In the genomic region with DNA sequence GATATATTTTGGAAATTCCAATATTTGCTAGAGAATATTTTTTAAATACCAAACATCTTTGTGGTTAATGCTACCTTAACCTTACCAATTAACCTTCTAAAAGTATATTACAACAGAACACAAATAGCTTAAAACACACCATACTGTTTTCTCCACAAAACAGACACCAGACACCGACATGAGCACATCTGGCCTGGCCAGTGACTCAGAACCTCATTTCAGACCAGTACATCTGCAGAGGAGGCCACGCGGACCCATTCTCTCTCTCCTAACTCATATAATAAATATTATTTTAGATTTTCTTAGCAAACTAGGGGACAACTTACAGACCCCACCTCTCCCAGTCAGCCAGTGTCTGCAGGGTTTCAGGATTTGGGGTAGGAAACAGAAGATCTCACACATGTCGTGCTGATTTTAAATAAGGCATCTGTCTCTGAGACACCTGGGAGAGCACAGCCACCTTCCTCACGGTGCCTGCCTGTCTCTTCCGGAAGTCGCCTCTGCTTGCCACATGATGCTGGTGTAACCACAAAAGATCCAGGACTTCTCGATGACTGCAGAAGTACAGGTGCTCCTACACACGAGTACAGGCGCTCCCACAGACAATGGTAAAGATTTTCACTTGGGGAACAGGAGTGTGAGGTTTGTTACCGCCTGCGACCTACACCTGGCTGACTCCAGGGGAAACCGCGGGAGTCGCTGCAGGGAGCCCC, we compare ENCODE assay signal across 9 cellular contexts. TPM values are rescaled to one million over a fixed set of nuclear protein-coding genes. Genes with fewer than 3 reads are reported as not detected.
A peak's percentile ranks its signal among the peaks of the same experiment; 100 is the strongest.
DNase-seq lines count a peak whose midpoint lies in the region; ATAC-seq and TF ChIP-seq lines count a peak whose summit lies in the region.
"Had no signal": no experiment of that assay in that cellular context is flagged by ENCODE, and none has a peak within 500 bp of the region (broad histone marks: within the 10 kb centered on the region; RNA-seq: fewer than 3 reads in every experiment).

No MANE protein-coding gene starts in this region.

- peak overlapping the region; percentile 65 for H3K9ac ChIP-seq in SU-DHL-6 (ENCODE audit: low read length)

- H3K27ac Mint-ChIP-seq in CD14-positive monocyte (peak overlapping the region in 6 of 7 donors; percentile 79 to 98 (median 84)), GM23338 (no peak overlapping the region)

- H4K20me1 ChIP-seq in SU-DHL-6 (ENCODE audit: low read depth, low read length) (no peaks in the 10 kb centered on the region), GM23338 (replicated peaks; ENCODE audit: insufficient read depth) (peaks cover 4% of the 10 kb centered on the region; the same call in 1 of the 2 replicates)

- peak overlapping the region; percentile 100 for H3K27ac ChIP-seq in SU-DHL-6 (ENCODE audit: low read depth, low read length)
- H3K27ac ChIP-seq in GM23338 (ENCODE audit: low read depth) = no peak overlapping the region
- H3K27ac ChIP-seq: WERI-Rb-1 had no signal

- H3K9me2 ChIP-seq in SU-DHL-6 (replicated peaks; ENCODE audit: insufficient read depth, low read length) = no peaks in the 10 kb centered on the region
- no peaks in the 10 kb centered on the region for H3K9me2 ChIP-seq in GM23338 (ENCODE audit: insufficient read depth)

- ATAC-seq in GM21515 (IDR thresholded peaks at IDR 0.05; ENCODE audit: unreplicated experiment) (peak; percentile 45), GM23338 (no peak)

- H3K36me3 ChIP-seq in SU-DHL-6 (ENCODE audit: low read length) (peaks cover 4% of the 10 kb centered on the region; the same call in 1 of the 2 replicates), GM23338 (ENCODE audit: insufficient read depth) (peaks cover 6% of the 10 kb centered on the region; the same call in 1 of the 2 replicates)

- no peak for TF ChIP-seq CTCF in CD14-positive monocyte (IDR thresholded peaks at IDR 0.05)
- no peak for TF ChIP-seq CTCF in SU-DHL-6 (IDR thresholded peaks at IDR 0.05; ENCODE audit: insufficient read depth, low read length, poor library complexity, severe bottlenecking)
- no peak for TF ChIP-seq CTCF in GM23338 (conservative IDR thresholded peaks at IDR 0.05; ENCODE audit: low read depth in 2 of 2)

- H3K4me1 Mint-ChIP-seq in CD14-positive monocyte (peaks cover 62% of the 10 kb centered on the region), GM23338 (peaks cover 7% of the 10 kb centered on the region; the same call in 2 of the 3 replicates)

- no peaks in the 10 kb centered on the region for H3K79me2 ChIP-seq in SU-DHL-6 (ENCODE audit: insufficient read depth, low read length)
- no peaks in the 10 kb centered on the region for H3K79me2 ChIP-seq in GM23338 (replicated peaks; ENCODE audit: insufficient read depth)

- H3K27me3 Mint-ChIP-seq in CD14-positive monocyte (ENCODE audit: low read depth in 3 of 3) = peaks cover 0 to 3% (median 2%) of the 10 kb centered on the region in 3 donors
- peaks cover 12% of the 10 kb centered on the region for H3K27me3 Mint-ChIP-seq in GM23338 (ENCODE audit: insufficient read depth, low read depth, poor library complexity)

- no peaks in the 10 kb centered on the region for H3K9me3 ChIP-seq in SU-DHL-6 (ENCODE audit: insufficient read depth, low read length)

- H3K36me3 Mint-ChIP-seq in CD14-positive monocyte = peaks cover 20 to 44% of the 10 kb centered on the region in 2 donors
- H3K36me3 Mint-ChIP-seq in GM23338 (ENCODE audit: low read depth) = peaks cover 21% of the 10 kb centered on the region

- no peaks in the 10 kb centered on the region for H3K27me3 ChIP-seq in SU-DHL-6 (ENCODE audit: low read length)
- H3K27me3 ChIP-seq in GM23338 (ENCODE audit: insufficient read depth) = no peaks in the 10 kb centered on the region

- H2AFZ ChIP-seq in SU-DHL-6 (ENCODE audit: low read depth, low read length, severe bottlenecking) (no peak overlapping the region), GM23338 (no peak overlapping the region)

- H3K4me3 ChIP-seq in SU-DHL-6 (ENCODE audit: insufficient read depth, low read length, poor library complexity, severe bottlenecking) (peak overlapping the region; percentile 45), GM23338 (no peak overlapping the region)

- H3F3A ChIP-seq in SU-DHL-6 (ENCODE audit: insufficient read depth) = peaks cover 53% of the 10 kb centered on the region
- H3F3A ChIP-seq in GM23338 (replicated peaks; ENCODE audit: low read depth) = peaks cover 18% of the 10 kb centered on the region

- H3K4me3 Mint-ChIP-seq in CD14-positive monocyte = peak overlapping the region in 1 of 2 donors; percentile 51
- no peak overlapping the region for H3K4me3 Mint-ChIP-seq in GM23338

- intact Hi-C loops in CD14-positive monocyte (cut with micrococcal nuclease) = no loop called here

- DNase-seq in CD14-positive monocyte (ENCODE audit: low spot score) (no peak), GM23338 (ENCODE audit: low spot score) (no peak), OCI-M2 (lab: John Stamatoyannopoulos, UW; ENCODE audit: unreplicated experiment) (no peak), NCI-H2081 treated with DMSO at 0.1 percent for 48 hours (lab: John Stamatoyannopoulos, UW) (no peak), NCI-H510A treated with DMSO at 0.1 percent for 48 hours (lab: John Stamatoyannopoulos, UW) (no peak)
- peak; percentile 37 for DNase-seq in effector CD4-positive, alpha-beta T cell
- DNase-seq: WERI-Rb-1 had no signal

- H3K9me3 Mint-ChIP-seq in CD14-positive monocyte = peaks cover 0 to 2% (median 0%) of the 10 kb centered on the region in 7 donors
- H3K9me3 Mint-ChIP-seq in GM23338 = no peaks in the 10 kb centered on the region; the same call in 2 of the 3 replicates

- H3K4me2 ChIP-seq in SU-DHL-6 (ENCODE audit: low read depth, low read length, poor library complexity, severe bottlenecking) (peak overlapping the region; percentile 94), GM23338 (no peak overlapping the region)

- H3K4me1 ChIP-seq in GM23338 (ENCODE audit: insufficient read depth) = no peaks in the 10 kb centered on the region

TF ChIP-seq in GM23338, 12 proteins besides CTCF, POLR2A, EP300 and RAD21 (continues in another document):
- TF ChIP-seq ZNF462 (CRISPR knock-in tag; IDR thresholded peaks at IDR 0.05) = no peak

RNA-seq across cellular contexts. Expression of gene ANKLE2, which starts 9.7 kb away (rescaled TPM):
- polyA plus RNA-seq in CD14-positive monocyte (10 to 100 TPM; 10.1 to 15.0 TPM), GM23338 (2016; fragmentation: Nextera tagmentation; extraction: Ambion mirVana) (25.1 and 27.2 TPM in 2 replicates)
- 63.7 and 68.4 TPM in 2 replicates for total RNA-seq in GM23338 (2014; rRNA removed; shearing (Covaris generic))

RNA-seq across cellular contexts. Expression of gene GOLGA3, which starts 57.4 kb away (rescaled TPM):
- polyA plus RNA-seq in CD14-positive monocyte (1 to 10 TPM; 1.2 to 2.4 TPM), GM23338 (2016; fragmentation: Nextera tagmentation; extraction: Ambion mirVana) (10.3 and 12.7 TPM in 2 replicates)
- total RNA-seq in GM23338 (2014; rRNA removed; shearing (Covaris generic)) = 36.4 and 57.8 TPM in 2 replicates
